Comparison of ENCODE assay signal across 1 cellular context in genomic region chr11:35946766-35947165, GRCh38.
TF ChIP-seq lines count a peak whose summit lies in the region.

No MANE protein-coding gene starts in this region.

TF ChIP-seq in HEK293, 187 proteins besides CTCF, POLR2A, EP300 and RAD21 (continued from another document):
- TF ChIP-seq ZNF398 (tag by site-specific recombination; IDR thresholded peaks at IDR 0.05): peak; percentile 79
- no peak for TF ChIP-seq ZNF561 (tag by site-specific recombination; IDR thresholded peaks at IDR 0.05; ENCODE audit: borderline replicate concordance)
- TF ChIP-seq ZNF362 (tag by site-specific recombination; IDR thresholded peaks at IDR 0.05): no peak
- no peak for TF ChIP-seq ZNF707 (tag by site-specific recombination; IDR thresholded peaks at IDR 0.05)
- TF ChIP-seq ZNF555 (tag by site-specific recombination; conservative IDR thresholded peaks at IDR 0.05): no peak
- no peak for TF ChIP-seq ZNF391 (tag by site-specific recombination; IDR thresholded peaks at IDR 0.05; ENCODE audit: borderline replicate concordance, low read depth)
- peak; percentile 64 for TF ChIP-seq SCRT2 (tag by site-specific recombination; IDR thresholded peaks at IDR 0.05)
- TF ChIP-seq ZNF146 (tag by site-specific recombination; IDR thresholded peaks at IDR 0.05): no peak
- TF ChIP-seq GLI2 (tag by site-specific recombination; IDR thresholded peaks at IDR 0.05; ENCODE audit: borderline replicate concordance, low read depth): no peak
- no peak for TF ChIP-seq MZF1 (tag by site-specific recombination; IDR thresholded peaks at IDR 0.05; ENCODE audit: borderline replicate concordance)
- peak; percentile 35; the same call in 1 of the 2 replicates for TF ChIP-seq ZIC2 (tag by site-specific recombination; IDR thresholded peaks at IDR 0.05)
- TF ChIP-seq SCRT1 (tag by site-specific recombination; IDR thresholded peaks at IDR 0.05; ENCODE audit: borderline replicate concordance): no peak
- no peak for TF ChIP-seq ZNF791 (tag by site-specific recombination; IDR thresholded peaks at IDR 0.05)
- TF ChIP-seq ZNF18 (tag by site-specific recombination; IDR thresholded peaks at IDR 0.05): no peak
- TF ChIP-seq PRDM6 (tag by site-specific recombination; IDR thresholded peaks at IDR 0.05): no peak
- TF ChIP-seq ZNF768 (tag by site-specific recombination; IDR thresholded peaks at IDR 0.05): no peak
- no peak for TF ChIP-seq ZNF449 (tag by site-specific recombination; IDR thresholded peaks at IDR 0.05)
- TF ChIP-seq TCF7L2 (IDR thresholded peaks at IDR 0.05; ENCODE audit: borderline replicate concordance, low read depth, low read length): peak; percentile 80; the same call in 1 of the 2 replicates
- TF ChIP-seq ZNF658 (tag by site-specific recombination; IDR thresholded peaks at IDR 0.05): no peak
- no peak for TF ChIP-seq KLF17 (tag by site-specific recombination; IDR thresholded peaks at IDR 0.05)
- TF ChIP-seq KLF10 (tag by site-specific recombination; IDR thresholded peaks at IDR 0.05): no peak
- no peak for TF ChIP-seq ZEB2 (tag by site-specific recombination; IDR thresholded peaks at IDR 0.05)
- TF ChIP-seq ZNF184 (tag by site-specific recombination; IDR thresholded peaks at IDR 0.05): no peak
- no peak for TF ChIP-seq ZFP37 (tag by site-specific recombination; IDR thresholded peaks at IDR 0.05)
- no peak for TF ChIP-seq ZFHX2 (tag by site-specific recombination; conservative IDR thresholded peaks at IDR 0.05)
- no peak for TF ChIP-seq ZNF514 (tag by site-specific recombination; IDR thresholded peaks at IDR 0.05)
- TF ChIP-seq ZNF701 (tag by site-specific recombination; IDR thresholded peaks at IDR 0.05): no peak
- no peak for TF ChIP-seq ZNF248 (tag by site-specific recombination; IDR thresholded peaks at IDR 0.05)
